ENCODE assay signal across 1 cellular context in the genomic region with DNA sequence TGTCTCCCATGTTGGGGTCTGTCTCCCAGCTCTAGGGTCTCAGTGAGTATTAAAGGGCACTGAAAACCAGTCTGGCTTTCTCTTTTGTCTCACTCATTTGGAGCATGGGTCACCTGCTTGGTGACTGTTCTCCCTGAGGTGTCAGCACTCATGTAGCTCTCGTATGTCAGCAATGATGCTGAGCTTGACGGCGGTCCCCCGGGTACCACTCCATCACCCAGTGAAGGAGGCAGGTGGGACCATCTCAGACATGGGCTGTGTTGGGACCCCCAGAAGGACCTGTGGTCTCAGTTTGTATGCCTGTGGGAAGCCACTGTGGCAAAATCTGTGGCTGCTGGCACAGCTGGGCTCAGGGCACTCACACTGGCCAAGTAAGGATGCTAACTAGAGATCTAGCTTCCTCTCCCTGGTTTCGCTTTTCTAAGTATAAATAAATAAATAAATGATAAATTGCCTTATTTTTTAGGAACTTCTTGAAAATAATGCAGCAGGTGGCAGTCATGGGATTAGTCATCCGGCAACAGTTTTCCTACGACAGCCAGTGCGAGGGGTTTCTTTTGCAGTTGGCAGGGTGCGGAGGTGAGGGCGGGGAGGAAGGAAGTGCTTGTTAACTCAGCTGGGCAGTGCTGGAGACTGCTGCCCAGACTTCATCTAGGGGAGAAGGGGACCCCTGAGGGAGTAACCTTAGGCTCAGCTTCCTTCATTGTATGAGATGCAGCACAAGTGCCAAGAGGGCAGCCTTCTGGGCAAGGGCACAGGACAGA.
TF ChIP-seq lines count a peak whose summit lies in the region.

No MANE protein-coding gene starts in this region.

TF ChIP-seq in GM12878, 131 proteins besides CTCF, POLR2A, EP300 and RAD21 (continued from another document):
- TF ChIP-seq, protein P1, sequence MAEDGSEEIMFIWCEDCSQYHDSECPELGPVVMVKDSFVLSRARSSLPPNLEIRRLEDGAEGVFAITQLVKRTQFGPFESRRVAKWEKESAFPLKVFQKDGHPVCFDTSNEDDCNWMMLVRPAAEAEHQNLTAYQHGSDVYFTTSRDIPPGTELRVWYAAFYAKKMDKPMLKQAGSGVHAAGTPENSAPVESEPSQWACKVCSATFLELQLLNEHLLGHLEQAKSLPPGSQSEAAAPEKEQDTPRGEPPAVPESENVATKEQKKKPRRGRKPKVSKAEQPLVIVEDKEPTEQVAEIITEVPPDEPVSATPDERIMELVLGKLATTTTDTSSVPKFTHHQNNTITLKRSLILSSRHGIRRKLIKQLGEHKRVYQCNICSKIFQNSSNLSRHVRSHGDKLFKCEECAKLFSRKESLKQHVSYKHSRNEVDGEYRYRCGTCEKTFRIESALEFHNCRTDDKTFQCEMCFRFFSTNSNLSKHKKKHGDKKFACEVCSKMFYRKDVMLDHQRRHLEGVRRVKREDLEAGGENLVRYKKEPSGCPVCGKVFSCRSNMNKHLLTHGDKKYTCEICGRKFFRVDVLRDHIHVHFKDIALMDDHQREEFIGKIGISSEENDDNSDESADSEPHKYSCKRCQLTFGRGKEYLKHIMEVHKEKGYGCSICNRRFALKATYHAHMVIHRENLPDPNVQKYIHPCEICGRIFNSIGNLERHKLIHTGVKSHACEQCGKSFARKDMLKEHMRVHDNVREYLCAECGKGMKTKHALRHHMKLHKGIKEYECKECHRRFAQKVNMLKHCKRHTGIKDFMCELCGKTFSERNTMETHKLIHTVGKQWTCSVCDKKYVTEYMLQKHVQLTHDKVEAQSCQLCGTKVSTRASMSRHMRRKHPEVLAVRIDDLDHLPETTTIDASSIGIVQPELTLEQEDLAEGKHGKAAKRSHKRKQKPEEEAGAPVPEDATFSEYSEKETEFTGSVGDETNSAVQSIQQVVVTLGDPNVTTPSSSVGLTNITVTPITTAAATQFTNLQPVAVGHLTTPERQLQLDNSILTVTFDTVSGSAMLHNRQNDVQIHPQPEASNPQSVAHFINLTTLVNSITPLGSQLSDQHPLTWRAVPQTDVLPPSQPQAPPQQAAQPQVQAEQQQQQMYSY (CRISPR knock-in tag; IDR thresholded peaks at IDR 0.05) = no peak
- TF ChIP-seq PAX8 (IDR thresholded peaks at IDR 0.05) (no peak), SP1 (IDR thresholded peaks at IDR 0.05; ENCODE audit: low read depth, low read length) (no peak), GABPA (IDR thresholded peaks at IDR 0.05; ENCODE audit: low read depth) (no peak), SRF (IDR thresholded peaks at IDR 0.05; ENCODE audit: low read depth in 2 of 2, low read length in 2 of 2) (no peak), RAD51 (IDR thresholded peaks at IDR 0.05) (no peak), NR2C1 (IDR thresholded peaks at IDR 0.05) (no peak), SPI1 (IDR thresholded peaks at IDR 0.05; ENCODE audit: borderline replicate concordance, insufficient read depth, low read depth, low read length) (no peak), POLR2AphosphoS2 (IDR thresholded peaks at IDR 0.05; ENCODE audit: low read depth, low read length) (no peak)
- TF ChIP-seq, protein P2, sequence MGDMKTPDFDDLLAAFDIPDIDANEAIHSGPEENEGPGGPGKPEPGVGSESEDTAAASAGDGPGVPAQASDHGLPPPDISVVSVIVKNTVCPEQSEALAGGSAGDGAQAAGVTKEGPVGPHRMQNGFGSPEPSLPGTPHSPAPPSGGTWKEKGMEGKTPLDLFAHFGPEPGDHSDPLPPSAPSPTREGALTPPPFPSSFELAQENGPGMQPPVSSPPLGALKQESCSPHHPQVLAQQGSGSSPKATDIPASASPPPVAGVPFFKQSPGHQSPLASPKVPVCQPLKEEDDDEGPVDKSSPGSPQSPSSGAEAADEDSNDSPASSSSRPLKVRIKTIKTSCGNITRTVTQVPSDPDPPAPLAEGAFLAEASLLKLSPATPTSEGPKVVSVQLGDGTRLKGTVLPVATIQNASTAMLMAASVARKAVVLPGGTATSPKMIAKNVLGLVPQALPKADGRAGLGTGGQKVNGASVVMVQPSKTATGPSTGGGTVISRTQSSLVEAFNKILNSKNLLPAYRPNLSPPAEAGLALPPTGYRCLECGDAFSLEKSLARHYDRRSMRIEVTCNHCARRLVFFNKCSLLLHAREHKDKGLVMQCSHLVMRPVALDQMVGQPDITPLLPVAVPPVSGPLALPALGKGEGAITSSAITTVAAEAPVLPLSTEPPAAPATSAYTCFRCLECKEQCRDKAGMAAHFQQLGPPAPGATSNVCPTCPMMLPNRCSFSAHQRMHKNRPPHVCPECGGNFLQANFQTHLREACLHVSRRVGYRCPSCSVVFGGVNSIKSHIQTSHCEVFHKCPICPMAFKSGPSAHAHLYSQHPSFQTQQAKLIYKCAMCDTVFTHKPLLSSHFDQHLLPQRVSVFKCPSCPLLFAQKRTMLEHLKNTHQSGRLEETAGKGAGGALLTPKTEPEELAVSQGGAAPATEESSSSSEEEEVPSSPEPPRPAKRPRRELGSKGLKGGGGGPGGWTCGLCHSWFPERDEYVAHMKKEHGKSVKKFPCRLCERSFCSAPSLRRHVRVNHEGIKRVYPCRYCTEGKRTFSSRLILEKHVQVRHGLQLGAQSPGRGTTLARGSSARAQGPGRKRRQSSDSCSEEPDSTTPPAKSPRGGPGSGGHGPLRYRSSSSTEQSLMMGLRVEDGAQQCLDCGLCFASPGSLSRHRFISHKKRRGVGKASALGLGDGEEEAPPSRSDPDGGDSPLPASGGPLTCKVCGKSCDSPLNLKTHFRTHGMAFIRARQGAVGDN (IDR thresholded peaks at IDR 0.05) = no peak
TF ChIP-seq in GM12878: peak in this region for 0.
